ENCODE assay signal across 14 cellular contexts in the genomic region with DNA sequence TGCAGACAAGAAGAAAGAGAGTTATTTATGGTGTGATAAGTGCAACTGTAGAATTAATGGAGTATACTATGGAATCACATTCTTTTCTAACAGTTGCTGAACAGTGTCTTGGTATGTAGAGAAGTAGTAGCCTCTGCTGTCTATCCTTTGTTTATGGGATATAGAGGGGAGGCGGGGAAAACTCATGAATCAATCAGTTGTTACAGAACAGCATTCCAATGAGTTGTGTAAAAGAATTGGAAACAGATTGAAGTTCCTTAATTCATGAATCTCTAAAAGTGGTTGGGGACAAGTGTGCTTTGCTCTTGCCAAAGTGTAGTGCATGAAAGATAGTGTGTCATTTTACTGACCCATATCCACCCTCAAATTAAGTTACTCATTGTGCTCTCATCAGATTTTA.
"Had no signal": no experiment of that assay in that cellular context is flagged by ENCODE, and none has a peak within 500 bp of the region (broad histone marks: within the 10 kb centered on the region; RNA-seq: fewer than 3 reads in every experiment).

No MANE protein-coding gene starts in this region.

- ATAC-seq: gastrocnemius medialis; left lobe of liver; naive thymus-derived CD8-positive, alpha-beta T cell; stimulated activated effector memory CD8-positive, alpha-beta T cell treated with anti-CD3 and anti-CD28 coated beads, Interleukin-12 subunit alpha, Interleukin-12 subunit beta, amount 100 ng/mL, for 72 hours had no signal

- H3K27ac ChIP-seq: gastrocnemius medialis, neutrophil, parathyroid adenoma had no signal

- H2AFZ ChIP-seq: parathyroid adenoma had no signal

- H3K36me3 ChIP-seq: gastrocnemius medialis, neutrophil had no signal

- H3K27me3 ChIP-seq: gastrocnemius medialis, neutrophil had no signal

- H3K9ac ChIP-seq: parathyroid adenoma had no signal

- DNase-seq: activated CD4-positive, CD25-positive, alpha-beta regulatory T cell treated with anti-CD3 and anti-CD28 coated beads, Interleukin-2, amount 50 U/mL, for 72 hours; activated naive CD4-positive, alpha-beta T cell; activated naive CD8-positive, alpha-beta T cell treated with anti-CD3 and anti-CD28 coated beads, Interleukin-2, amount 10 ng/mL, durations not matched to agents 7 days and 5 days; aorta; dermis blood vessel endothelial cell; gastrocnemius medialis; naive thymus-derived CD8-positive, alpha-beta T cell; T-helper 1 cell; T1000 had no signal

- H3K4me3 ChIP-seq: gastrocnemius medialis had no signal

- H3K4me1 ChIP-seq: gastrocnemius medialis, parathyroid adenoma had no signal

- H3K9me3 ChIP-seq: gastrocnemius medialis, neutrophil had no signal

- FAIRE-seq: islet of Langerhans had no signal
